1 cellular context compared by ENCODE assay signal in genomic region chr17:6940186-6940649, GRCh38.
TF ChIP-seq lines count a peak whose summit lies in the region.

No MANE protein-coding gene starts in this region.

TF ChIP-seq in K562, 482 proteins besides CTCF, POLR2A, EP300 and RAD21 (continued from another document):
- TF ChIP-seq, protein P1, sequence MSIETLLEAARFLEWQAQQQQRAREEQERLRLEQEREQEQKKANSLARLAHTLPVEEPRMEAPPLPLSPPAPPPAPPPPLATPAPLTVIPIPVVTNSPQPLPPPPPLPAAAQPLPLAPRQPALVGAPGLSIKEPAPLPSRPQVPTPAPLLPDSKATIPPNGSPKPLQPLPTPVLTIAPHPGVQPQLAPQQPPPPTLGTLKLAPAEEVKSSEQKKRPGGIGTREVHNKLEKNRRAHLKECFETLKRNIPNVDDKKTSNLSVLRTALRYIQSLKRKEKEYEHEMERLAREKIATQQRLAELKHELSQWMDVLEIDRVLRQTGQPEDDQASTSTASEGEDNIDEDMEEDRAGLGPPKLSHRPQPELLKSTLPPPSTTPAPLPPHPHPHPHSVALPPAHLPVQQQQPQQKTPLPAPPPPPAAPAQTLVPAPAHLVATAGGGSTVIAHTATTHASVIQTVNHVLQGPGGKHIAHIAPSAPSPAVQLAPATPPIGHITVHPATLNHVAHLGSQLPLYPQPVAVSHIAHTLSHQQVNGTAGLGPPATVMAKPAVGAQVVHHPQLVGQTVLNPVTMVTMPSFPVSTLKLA (conservative IDR thresholded peaks at IDR 0.05), result 0 out of 4 replicates have a peak, but pooled peaks of 1 of the 2 experiments have one; percentile 17
- TF ChIP-seq SMARCB1 (IDR thresholded peaks at IDR 0.05; ENCODE audit: insufficient read length, low read depth), result no peak
- TF ChIP-seq POLR2AphosphoS5 (IDR thresholded peaks at IDR 0.05; ENCODE audit: control insufficient read depth, insufficient read depth, low read depth, low read length), result peak; percentile 87
- TF ChIP-seq, protein P2, sequence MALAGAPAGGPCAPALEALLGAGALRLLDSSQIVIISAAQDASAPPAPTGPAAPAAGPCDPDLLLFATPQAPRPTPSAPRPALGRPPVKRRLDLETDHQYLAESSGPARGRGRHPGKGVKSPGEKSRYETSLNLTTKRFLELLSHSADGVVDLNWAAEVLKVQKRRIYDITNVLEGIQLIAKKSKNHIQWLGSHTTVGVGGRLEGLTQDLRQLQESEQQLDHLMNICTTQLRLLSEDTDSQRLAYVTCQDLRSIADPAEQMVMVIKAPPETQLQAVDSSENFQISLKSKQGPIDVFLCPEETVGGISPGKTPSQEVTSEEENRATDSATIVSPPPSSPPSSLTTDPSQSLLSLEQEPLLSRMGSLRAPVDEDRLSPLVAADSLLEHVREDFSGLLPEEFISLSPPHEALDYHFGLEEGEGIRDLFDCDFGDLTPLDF (CRISPR knock-in tag; IDR thresholded peaks at IDR 0.05), result no peak
- no peak for TF ChIP-seq ZMIZ1 (IDR thresholded peaks at IDR 0.05; ENCODE audit: low read depth in 2 of 2, low read length in 2 of 2)
- peak; percentile 9; the same call in 1 of the 2 replicates for TF ChIP-seq NBN (IDR thresholded peaks at IDR 0.05; ENCODE audit: low read depth)
- no peak for TF ChIP-seq ZNF253 (CRISPR knock-in tag; conservative IDR thresholded peaks at IDR 0.05)
- TF ChIP-seq TBL1XR1 (IDR thresholded peaks at IDR 0.05; ENCODE audit: low read length in 2 of 2), result no peak
- TF ChIP-seq VEZF1 (CRISPR knock-in tag; IDR thresholded peaks at IDR 0.05), result peak; percentile 79
- TF ChIP-seq, protein P3, sequence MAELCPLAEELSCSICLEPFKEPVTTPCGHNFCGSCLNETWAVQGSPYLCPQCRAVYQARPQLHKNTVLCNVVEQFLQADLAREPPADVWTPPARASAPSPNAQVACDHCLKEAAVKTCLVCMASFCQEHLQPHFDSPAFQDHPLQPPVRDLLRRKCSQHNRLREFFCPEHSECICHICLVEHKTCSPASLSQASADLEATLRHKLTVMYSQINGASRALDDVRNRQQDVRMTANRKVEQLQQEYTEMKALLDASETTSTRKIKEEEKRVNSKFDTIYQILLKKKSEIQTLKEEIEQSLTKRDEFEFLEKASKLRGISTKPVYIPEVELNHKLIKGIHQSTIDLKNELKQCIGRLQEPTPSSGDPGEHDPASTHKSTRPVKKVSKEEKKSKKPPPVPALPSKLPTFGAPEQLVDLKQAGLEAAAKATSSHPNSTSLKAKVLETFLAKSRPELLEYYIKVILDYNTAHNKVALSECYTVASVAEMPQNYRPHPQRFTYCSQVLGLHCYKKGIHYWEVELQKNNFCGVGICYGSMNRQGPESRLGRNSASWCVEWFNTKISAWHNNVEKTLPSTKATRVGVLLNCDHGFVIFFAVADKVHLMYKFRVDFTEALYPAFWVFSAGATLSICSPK (IDR thresholded peaks at IDR 0.05; ENCODE audit: borderline replicate concordance), result no peak
- TF ChIP-seq EHMT2 (IDR thresholded peaks at IDR 0.05), result no peak
- TF ChIP-seq, protein P4, sequence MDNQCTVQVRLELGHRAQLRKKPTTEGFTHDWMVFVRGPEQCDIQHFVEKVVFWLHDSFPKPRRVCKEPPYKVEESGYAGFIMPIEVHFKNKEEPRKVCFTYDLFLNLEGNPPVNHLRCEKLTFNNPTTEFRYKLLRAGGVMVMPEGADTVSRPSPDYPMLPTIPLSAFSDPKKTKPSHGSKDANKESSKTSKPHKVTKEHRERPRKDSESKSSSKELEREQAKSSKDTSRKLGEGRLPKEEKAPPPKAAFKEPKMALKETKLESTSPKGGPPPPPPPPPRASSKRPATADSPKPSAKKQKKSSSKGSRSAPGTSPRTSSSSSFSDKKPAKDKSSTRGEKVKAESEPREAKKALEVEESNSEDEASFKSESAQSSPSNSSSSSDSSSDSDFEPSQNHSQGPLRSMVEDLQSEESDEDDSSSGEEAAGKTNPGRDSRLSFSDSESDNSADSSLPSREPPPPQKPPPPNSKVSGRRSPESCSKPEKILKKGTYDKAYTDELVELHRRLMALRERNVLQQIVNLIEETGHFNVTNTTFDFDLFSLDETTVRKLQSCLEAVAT (IDR thresholded peaks at IDR 0.05), result peak; percentile 42 to 78; a peak in 3 of 4 replicates
- TF ChIP-seq, protein P5, sequence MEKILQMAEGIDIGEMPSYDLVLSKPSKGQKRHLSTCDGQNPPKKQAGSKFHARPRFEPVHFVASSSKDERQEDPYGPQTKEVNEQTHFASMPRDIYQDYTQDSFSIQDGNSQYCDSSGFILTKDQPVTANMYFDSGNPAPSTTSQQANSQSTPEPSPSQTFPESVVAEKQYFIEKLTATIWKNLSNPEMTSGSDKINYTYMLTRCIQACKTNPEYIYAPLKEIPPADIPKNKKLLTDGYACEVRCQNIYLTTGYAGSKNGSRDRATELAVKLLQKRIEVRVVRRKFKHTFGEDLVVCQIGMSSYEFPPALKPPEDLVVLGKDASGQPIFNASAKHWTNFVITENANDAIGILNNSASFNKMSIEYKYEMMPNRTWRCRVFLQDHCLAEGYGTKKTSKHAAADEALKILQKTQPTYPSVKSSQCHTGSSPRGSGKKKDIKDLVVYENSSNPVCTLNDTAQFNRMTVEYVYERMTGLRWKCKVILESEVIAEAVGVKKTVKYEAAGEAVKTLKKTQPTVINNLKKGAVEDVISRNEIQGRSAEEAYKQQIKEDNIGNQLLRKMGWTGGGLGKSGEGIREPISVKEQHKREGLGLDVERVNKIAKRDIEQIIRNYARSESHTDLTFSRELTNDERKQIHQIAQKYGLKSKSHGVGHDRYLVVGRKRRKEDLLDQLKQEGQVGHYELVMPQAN (IDR thresholded peaks at IDR 0.05; ENCODE audit: borderline replicate concordance), result peak; percentile 49; the same call in 1 of the 2 replicates
- TF ChIP-seq MYC (IDR thresholded peaks at IDR 0.05; ENCODE audit: low read depth, low read length), result no peak
- no peak for TF ChIP-seq MYC (CRISPR knock-in tag; IDR thresholded peaks at IDR 0.05; ENCODE audit: borderline replicate concordance, low read depth)
- TF ChIP-seq RBFOX2 (IDR thresholded peaks at IDR 0.05; ENCODE audit: low read depth, low read length), result peak; percentile 67
- TF ChIP-seq KDM2B (CRISPR knock-in tag; IDR thresholded peaks at IDR 0.05), result no peak
- peak; percentile 66 for TF ChIP-seq POLR2G (IDR thresholded peaks at IDR 0.05; ENCODE audit: low read depth, low read length)
- no peak for TF ChIP-seq BMI1 (IDR thresholded peaks at IDR 0.05; ENCODE audit: low read length)
- TF ChIP-seq NCOA2 (IDR thresholded peaks at IDR 0.05; ENCODE audit: partially characterized antibody in 2 of 2), result no peak
- TF ChIP-seq ZFP36 (IDR thresholded peaks at IDR 0.05; ENCODE audit: low read depth, low read length, partially characterized antibody), result no peak
- no peak for TF ChIP-seq PRMT5 (CRISPR knock-in tag; IDR thresholded peaks at IDR 0.05)
- TF ChIP-seq BRD9 (IDR thresholded peaks at IDR 0.05; ENCODE audit: low read depth, partially characterized antibody), result peak; percentile 43
- no peak for TF ChIP-seq ETV5 (CRISPR knock-in tag; IDR thresholded peaks at IDR 0.05; ENCODE audit: low read depth)
- TF ChIP-seq, protein P6, sequence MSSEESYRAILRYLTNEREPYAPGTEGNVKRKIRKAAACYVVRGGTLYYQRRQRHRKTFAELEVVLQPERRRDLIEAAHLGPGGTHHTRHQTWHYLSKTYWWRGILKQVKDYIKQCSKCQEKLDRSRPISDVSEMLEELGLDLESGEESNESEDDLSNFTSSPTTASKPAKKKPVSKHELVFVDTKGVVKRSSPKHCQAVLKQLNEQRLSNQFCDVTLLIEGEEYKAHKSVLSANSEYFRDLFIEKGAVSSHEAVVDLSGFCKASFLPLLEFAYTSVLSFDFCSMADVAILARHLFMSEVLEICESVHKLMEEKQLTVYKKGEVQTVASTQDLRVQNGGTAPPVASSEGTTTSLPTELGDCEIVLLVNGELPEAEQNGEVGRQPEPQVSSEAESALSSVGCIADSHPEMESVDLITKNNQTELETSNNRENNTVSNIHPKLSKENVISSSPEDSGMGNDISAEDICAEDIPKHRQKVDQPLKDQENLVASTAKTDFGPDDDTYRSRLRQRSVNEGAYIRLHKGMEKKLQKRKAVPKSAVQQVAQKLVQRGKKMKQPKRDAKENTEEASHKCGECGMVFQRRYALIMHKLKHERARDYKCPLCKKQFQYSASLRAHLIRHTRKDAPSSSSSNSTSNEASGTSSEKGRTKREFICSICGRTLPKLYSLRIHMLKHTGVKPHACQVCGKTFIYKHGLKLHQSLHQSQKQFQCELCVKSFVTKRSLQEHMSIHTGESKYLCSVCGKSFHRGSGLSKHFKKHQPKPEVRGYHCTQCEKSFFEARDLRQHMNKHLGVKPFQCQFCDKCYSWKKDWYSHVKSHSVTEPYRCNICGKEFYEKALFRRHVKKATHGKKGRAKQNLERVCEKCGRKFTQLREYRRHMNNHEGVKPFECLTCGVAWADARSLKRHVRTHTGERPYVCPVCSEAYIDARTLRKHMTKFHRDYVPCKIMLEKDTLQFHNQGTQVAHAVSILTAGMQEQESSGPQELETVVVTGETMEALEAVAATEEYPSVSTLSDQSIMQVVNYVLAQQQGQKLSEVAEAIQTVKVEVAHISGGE (CRISPR knock-in tag; IDR thresholded peaks at IDR 0.05), result no peak
- no peak for TF ChIP-seq SRSF1 (IDR thresholded peaks at IDR 0.05; ENCODE audit: low read depth, low read length)
- peak in 1 of 2 experiments; percentile 30 for TF ChIP-seq AFF1 (IDR thresholded peaks at IDR 0.05; ENCODE audit: low read depth in 1 of 2, partially characterized antibody in 2 of 2)
